ENCODE assay signal across 2 cellular contexts in the genomic region with DNA sequence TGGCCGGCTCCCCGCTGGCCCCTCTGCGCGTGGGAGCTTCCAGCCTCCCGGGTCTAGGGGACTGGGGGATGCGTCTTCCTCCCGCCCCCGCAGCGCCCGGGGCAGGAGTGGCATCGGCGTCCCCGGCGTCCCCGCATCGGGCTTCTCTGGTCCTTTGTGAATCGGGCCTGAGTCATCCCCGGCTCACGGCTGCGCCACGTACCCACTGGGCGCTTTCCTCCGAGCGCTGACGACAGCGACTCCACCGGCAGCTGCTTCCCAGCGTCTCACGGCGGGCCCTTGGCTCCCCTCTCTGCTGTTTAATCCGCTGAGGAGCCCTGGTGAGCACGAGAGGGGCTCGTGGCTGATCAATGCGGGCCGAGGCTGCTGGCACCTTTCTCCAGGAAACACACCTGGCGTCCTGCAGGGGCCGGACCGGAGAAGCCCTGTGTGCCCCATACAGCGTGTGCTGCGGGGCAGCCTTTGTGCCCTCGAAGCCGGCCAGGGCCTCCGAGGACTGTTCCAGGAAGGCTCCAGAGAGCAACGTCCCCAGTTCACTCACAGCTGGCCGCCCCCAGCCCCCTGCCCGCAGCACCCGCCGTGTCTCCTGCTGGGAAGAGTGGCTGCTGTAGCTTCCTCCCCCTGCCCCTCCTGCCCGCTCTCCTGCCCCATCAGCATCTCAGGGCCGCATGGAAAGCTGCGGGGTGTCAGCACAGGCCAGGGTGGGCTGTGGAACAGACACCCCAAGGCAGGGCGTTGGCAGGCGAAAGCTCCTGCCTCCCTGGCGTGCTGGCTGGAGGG.
A peak's percentile ranks its signal among the peaks of the same experiment; 100 is the strongest.
TF ChIP-seq lines count a peak whose summit lies in the region.

No MANE protein-coding gene starts in this region.

TF ChIP-seq in HEK293, 187 proteins besides CTCF, POLR2A, EP300 and RAD21 (continued from another document and continues in another):
- TF ChIP-seq, protein P1, sequence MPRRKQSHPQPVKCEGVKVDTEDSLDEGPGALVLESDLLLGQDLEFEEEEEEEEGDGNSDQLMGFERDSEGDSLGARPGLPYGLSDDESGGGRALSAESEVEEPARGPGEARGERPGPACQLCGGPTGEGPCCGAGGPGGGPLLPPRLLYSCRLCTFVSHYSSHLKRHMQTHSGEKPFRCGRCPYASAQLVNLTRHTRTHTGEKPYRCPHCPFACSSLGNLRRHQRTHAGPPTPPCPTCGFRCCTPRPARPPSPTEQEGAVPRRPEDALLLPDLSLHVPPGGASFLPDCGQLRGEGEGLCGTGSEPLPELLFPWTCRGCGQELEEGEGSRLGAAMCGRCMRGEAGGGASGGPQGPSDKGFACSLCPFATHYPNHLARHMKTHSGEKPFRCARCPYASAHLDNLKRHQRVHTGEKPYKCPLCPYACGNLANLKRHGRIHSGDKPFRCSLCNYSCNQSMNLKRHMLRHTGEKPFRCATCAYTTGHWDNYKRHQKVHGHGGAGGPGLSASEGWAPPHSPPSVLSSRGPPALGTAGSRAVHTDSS (tag by site-specific recombination; IDR thresholded peaks at IDR 0.05): no peak
- TF ChIP-seq ZNF157 (tag by site-specific recombination; IDR thresholded peaks at IDR 0.05): no peak
- TF ChIP-seq ZEB2 (tag by site-specific recombination; IDR thresholded peaks at IDR 0.05): peak; percentile 73
- TF ChIP-seq SP7 (tag by site-specific recombination; IDR thresholded peaks at IDR 0.05): peak; percentile 52
- TF ChIP-seq ZFP37 (tag by site-specific recombination; IDR thresholded peaks at IDR 0.05): peak; percentile 73
- peak; percentile 70 for TF ChIP-seq ZNF600 (tag by site-specific recombination; IDR thresholded peaks at IDR 0.05)
- TF ChIP-seq, protein P2, sequence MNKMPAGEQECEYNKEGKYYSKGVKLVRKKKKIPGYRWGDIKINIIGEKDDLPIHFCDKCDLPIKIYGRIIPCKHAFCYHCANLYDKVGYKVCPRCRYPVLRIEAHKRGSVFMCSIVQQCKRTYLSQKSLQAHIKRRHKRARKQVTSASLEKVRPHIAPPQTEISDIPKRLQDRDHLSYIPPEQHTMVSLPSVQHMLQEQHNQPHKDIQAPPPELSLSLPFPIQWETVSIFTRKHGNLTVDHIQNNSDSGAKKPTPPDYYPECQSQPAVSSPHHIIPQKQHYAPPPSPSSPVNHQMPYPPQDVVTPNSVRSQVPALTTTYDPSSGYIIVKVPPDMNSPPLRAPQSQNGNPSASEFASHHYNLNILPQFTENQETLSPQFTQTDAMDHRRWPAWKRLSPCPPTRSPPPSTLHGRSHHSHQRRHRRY (tag by site-specific recombination; IDR thresholded peaks at IDR 0.05): no peak
- TF ChIP-seq, protein P3, sequence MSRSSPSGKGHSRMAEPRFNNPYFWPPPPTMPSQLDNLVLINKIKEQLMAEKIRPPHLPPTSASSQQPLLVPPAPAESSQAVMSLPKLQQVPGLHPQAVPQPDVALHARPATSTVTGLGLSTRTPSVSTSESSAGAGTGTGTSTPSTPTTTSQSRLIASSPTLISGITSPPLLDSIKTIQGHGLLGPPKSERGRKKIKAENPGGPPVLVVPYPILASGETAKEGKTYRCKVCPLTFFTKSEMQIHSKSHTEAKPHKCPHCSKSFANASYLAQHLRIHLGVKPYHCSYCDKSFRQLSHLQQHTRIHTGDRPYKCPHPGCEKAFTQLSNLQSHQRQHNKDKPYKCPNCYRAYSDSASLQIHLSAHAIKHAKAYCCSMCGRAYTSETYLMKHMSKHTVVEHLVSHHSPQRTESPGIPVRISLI (tag by site-specific recombination; IDR thresholded peaks at IDR 0.05): no peak
- peak; percentile 98 for TF ChIP-seq EGR2 (tag by site-specific recombination; IDR thresholded peaks at IDR 0.05; ENCODE audit: low read depth)
- TF ChIP-seq ZFP69B (tag by site-specific recombination; IDR thresholded peaks at IDR 0.05): 0 out of 2 replicates have a peak, but pooled peaks have one; percentile 12
- TF ChIP-seq SCRT1 (tag by site-specific recombination; IDR thresholded peaks at IDR 0.05; ENCODE audit: borderline replicate concordance): no peak
- TF ChIP-seq SP2 (tag by site-specific recombination; IDR thresholded peaks at IDR 0.05): peak; percentile 40
- no peak for TF ChIP-seq ZSCAN16 (tag by site-specific recombination; IDR thresholded peaks at IDR 0.05)
- TF ChIP-seq, protein P4, sequence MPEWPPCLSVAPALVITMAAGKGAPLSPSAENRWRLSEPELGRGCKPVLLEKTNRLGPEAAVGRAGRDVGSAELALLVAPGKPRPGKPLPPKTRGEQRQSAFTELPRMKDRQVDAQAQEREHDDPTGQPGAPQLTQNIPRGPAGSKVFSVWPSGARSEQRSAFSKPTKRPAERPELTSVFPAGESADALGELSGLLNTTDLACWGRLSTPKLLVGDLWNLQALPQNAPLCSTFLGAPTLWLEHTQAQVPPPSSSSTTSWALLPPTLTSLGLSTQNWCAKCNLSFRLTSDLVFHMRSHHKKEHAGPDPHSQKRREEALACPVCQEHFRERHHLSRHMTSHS (tag by site-specific recombination; IDR thresholded peaks at IDR 0.05): no peak
- TF ChIP-seq ZNF184 (tag by site-specific recombination; IDR thresholded peaks at IDR 0.05): no peak
- TF ChIP-seq, protein P5, sequence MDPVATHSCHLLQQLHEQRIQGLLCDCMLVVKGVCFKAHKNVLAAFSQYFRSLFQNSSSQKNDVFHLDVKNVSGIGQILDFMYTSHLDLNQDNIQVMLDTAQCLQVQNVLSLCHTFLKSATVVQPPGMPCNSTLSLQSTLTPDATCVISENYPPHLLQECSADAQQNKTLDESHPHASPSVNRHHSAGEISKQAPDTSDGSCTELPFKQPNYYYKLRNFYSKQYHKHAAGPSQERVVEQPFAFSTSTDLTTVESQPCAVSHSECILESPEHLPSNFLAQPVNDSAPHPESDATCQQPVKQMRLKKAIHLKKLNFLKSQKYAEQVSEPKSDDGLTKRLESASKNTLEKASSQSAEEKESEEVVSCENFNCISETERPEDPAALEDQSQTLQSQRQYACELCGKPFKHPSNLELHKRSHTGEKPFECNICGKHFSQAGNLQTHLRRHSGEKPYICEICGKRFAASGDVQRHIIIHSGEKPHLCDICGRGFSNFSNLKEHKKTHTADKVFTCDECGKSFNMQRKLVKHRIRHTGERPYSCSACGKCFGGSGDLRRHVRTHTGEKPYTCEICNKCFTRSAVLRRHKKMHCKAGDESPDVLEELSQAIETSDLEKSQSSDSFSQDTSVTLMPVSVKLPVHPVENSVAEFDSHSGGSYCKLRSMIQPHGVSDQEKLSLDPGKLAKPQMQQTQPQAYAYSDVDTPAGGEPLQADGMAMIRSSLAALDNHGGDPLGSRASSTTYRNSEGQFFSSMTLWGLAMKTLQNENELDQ (tag by site-specific recombination; IDR thresholded peaks at IDR 0.05; ENCODE audit: low read depth): no peak
- no peak for TF ChIP-seq ZNF585B (tag by site-specific recombination; IDR thresholded peaks at IDR 0.05)
- no peak for TF ChIP-seq TCF7L2 (IDR thresholded peaks at IDR 0.05; ENCODE audit: borderline replicate concordance, low read depth, low read length)
- TF ChIP-seq ZFHX2 (tag by site-specific recombination; conservative IDR thresholded peaks at IDR 0.05): peak; percentile 99
- TF ChIP-seq GLIS1 (tag by site-specific recombination; IDR thresholded peaks at IDR 0.05): peak; percentile 95
- peak; percentile 96 for TF ChIP-seq ZNF37A (tag by site-specific recombination; IDR thresholded peaks at IDR 0.05)

TF ChIP-seq in WTC11, 78 proteins besides CTCF, POLR2A, EP300 and RAD21 (continued from another document):
- TF ChIP-seq, protein P6, sequence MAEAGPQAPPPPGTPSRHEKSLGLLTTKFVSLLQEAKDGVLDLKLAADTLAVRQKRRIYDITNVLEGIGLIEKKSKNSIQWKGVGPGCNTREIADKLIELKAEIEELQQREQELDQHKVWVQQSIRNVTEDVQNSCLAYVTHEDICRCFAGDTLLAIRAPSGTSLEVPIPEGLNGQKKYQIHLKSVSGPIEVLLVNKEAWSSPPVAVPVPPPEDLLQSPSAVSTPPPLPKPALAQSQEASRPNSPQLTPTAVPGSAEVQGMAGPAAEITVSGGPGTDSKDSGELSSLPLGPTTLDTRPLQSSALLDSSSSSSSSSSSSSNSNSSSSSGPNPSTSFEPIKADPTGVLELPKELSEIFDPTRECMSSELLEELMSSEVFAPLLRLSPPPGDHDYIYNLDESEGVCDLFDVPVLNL (CRISPR knock-in tag; IDR thresholded peaks at IDR 0.05; ENCODE audit: borderline replicate concordance, low read depth): no peak
- TF ChIP-seq, protein P7, sequence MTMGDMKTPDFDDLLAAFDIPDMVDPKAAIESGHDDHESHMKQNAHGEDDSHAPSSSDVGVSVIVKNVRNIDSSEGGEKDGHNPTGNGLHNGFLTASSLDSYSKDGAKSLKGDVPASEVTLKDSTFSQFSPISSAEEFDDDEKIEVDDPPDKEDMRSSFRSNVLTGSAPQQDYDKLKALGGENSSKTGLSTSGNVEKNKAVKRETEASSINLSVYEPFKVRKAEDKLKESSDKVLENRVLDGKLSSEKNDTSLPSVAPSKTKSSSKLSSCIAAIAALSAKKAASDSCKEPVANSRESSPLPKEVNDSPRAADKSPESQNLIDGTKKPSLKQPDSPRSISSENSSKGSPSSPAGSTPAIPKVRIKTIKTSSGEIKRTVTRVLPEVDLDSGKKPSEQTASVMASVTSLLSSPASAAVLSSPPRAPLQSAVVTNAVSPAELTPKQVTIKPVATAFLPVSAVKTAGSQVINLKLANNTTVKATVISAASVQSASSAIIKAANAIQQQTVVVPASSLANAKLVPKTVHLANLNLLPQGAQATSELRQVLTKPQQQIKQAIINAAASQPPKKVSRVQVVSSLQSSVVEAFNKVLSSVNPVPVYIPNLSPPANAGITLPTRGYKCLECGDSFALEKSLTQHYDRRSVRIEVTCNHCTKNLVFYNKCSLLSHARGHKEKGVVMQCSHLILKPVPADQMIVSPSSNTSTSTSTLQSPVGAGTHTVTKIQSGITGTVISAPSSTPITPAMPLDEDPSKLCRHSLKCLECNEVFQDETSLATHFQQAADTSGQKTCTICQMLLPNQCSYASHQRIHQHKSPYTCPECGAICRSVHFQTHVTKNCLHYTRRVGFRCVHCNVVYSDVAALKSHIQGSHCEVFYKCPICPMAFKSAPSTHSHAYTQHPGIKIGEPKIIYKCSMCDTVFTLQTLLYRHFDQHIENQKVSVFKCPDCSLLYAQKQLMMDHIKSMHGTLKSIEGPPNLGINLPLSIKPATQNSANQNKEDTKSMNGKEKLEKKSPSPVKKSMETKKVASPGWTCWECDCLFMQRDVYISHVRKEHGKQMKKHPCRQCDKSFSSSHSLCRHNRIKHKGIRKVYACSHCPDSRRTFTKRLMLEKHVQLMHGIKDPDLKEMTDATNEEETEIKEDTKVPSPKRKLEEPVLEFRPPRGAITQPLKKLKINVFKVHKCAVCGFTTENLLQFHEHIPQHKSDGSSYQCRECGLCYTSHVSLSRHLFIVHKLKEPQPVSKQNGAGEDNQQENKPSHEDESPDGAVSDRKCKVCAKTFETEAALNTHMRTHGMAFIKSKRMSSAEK (CRISPR knock-in tag; IDR thresholded peaks at IDR 0.05; ENCODE audit: borderline replicate concordance): no peak
- TF ChIP-seq, protein P8, sequence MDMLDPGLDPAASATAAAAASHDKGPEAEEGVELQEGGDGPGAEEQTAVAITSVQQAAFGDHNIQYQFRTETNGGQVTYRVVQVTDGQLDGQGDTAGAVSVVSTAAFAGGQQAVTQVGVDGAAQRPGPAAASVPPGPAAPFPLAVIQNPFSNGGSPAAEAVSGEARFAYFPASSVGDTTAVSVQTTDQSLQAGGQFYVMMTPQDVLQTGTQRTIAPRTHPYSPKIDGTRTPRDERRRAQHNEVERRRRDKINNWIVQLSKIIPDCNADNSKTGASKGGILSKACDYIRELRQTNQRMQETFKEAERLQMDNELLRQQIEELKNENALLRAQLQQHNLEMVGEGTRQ (CRISPR knock-in tag; IDR thresholded peaks at IDR 0.05): no peak
TF ChIP-seq in WTC11: peak in this region for 2.
